In the genomic region with DNA sequence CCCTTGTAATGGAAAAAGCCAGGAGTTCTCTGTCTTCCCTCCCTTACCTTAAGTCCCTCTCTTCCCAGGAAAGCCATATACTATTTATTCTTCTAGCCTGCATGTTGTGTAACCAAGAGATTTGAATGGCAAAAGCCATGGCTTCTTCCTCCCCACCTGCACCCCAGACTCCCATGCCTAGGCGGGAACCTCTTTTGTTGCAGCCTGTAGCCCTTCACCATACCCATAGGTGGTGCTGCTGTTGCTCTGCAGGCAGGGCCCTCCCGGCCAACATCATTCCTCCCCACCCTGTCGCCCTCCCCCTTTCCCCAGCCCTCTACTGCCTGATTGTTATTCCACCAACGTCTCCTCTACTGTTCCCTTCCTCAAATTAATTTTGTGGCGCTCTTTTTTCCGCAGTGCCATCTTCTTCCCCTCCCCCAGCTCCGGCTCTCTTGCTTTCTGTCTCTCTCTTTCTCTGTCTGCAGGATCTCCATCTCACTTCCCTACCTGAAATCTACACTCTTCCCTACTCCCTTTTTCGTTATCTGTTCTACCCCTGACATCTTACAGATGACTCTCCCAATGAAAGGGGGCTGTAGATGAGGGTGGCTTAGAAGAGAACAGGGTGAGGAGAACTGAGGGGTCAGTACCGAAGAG, we compare ENCODE assay signal across 9 cellular contexts. TPM values are rescaled to one million over a fixed set of nuclear protein-coding genes. Genes with fewer than 3 reads are reported as not detected.
DNase-seq lines count a peak whose midpoint lies in the region; ATAC-seq and TF ChIP-seq lines count a peak whose summit lies in the region.
"Had no signal": no experiment of that assay in that cellular context is flagged by ENCODE, and none has a peak within 500 bp of the region (broad histone marks: within the 10 kb centered on the region; RNA-seq: fewer than 3 reads in every experiment).

No MANE protein-coding gene starts in this region.

- peak overlapping the region; percentile 21 for H3K27ac ChIP-seq in ectodermal cell (ENCODE audit: insufficient read depth, low read depth, low read length, poor library complexity, severe bottlenecking)
- H3K27ac ChIP-seq: thoracic aorta had no signal

- 18 to 22% methylated on average over 8 to 9 of the region's 9 CpGs for WGBS in ectodermal cell, 2 experiments

- DNase-seq in BE2C (peak; percentile 76), GM13977 (ENCODE audit: low spot score) (peak; percentile 18), NCI-H69 (lab: John Stamatoyannopoulos, UW) (peak; percentile 91), sciatic nerve (ENCODE audit: low spot score) (no peak), RKO (ENCODE audit: low spot score) (no peak)

- in situ Hi-C loops in GM13977 (cut with MboI; ENCODE audit: low pct_unique_long_range_greater_than_20kb, low sequenced_read_pairs, unreplicated experiment): loop anchor here (10.0 kb wide), 1 partner anchor 61 kb away; no protein-coding TSS in a partner anchor

- no peaks in the 10 kb centered on the region for H3K9me3 ChIP-seq in BE2C
- H3K9me3 ChIP-seq in ectodermal cell (ENCODE audit: control insufficient read depth, low read length): no peaks in the 10 kb centered on the region
- H3K9me3 ChIP-seq: thoracic aorta had no signal

- H3K4me1 ChIP-seq in BE2C (no peaks in the 10 kb centered on the region), ectodermal cell (ENCODE audit: control insufficient read depth, insufficient read depth, low read length) (peaks cover 46% of the 10 kb centered on the region)

- H3K27me3 ChIP-seq in BE2C (no peaks in the 10 kb centered on the region), ectodermal cell (ENCODE audit: control insufficient read depth, insufficient read depth, low read length, poor library complexity, severe bottlenecking) (no peaks in the 10 kb centered on the region)

- peak; percentile 90 for TF ChIP-seq CTCF in BE2C (IDR thresholded peaks at IDR 0.05; ENCODE audit: low read depth, low read length)
- TF ChIP-seq CTCF in GM13977 (IDR thresholded peaks at IDR 0.05; ENCODE audit: extremely low read depth, insufficient read depth, missing control alignments): peak; percentile 58

- H3K4me3 ChIP-seq in BE2C (ENCODE audit: low read depth, low read length) (no peak overlapping the region), ectodermal cell (ENCODE audit: insufficient read depth, low read depth, low read length) (no peak overlapping the region)
- H3K4me3 ChIP-seq: thoracic aorta had no signal

- H3K36me3 ChIP-seq in BE2C: peaks cover 14% of the 10 kb centered on the region
- H3K36me3 ChIP-seq in ectodermal cell (ENCODE audit: control insufficient read depth, insufficient read depth, low read length): no peaks in the 10 kb centered on the region
- H3K36me3 ChIP-seq: thoracic aorta had no signal

- intact Hi-C loops in sciatic nerve (cut with DNase I): loop anchor here (5.0 kb wide), 1 partner anchor 79 kb away; no protein-coding TSS in a partner anchor

- ATAC-seq in sciatic nerve (peak; percentile 52), HG03432 (IDR thresholded peaks at IDR 0.05; ENCODE audit: unreplicated experiment) (no peak), GM19328 (IDR thresholded peaks at IDR 0.05; ENCODE audit: unreplicated experiment) (no peak)

RNA-seq across cellular contexts. Expression of a gene that starts 13.8 kb away (rescaled TPM):
- polyA plus RNA-seq in BE2C (2012; ENCODE audit: insufficient read depth, insufficient read length, low read depth): 115 TPM
- polyA plus RNA-seq in ectodermal cell (2013, experiment 1 of 4): 54.9 TPM
- polyA plus RNA-seq in ectodermal cell (2013, experiment 2 of 4): 53.1 TPM
- polyA plus RNA-seq in ectodermal cell (2013, experiment 3 of 4): 46.4 TPM
- polyA plus RNA-seq in ectodermal cell (2013, experiment 4 of 4): 51.8 TPM
- 41.1 TPM for total RNA-seq in sciatic nerve

RNA-seq across cellular contexts. Expression of a gene that starts 47.9 kb away (rescaled TPM):
- polyA plus RNA-seq in BE2C (2012; ENCODE audit: insufficient read depth, insufficient read length, low read depth): 0.32 TPM
- polyA plus RNA-seq in ectodermal cell (2013, experiment 1 of 4): 0.46 TPM
- polyA plus RNA-seq in ectodermal cell (2013, experiment 2 of 4): 0.44 TPM
- polyA plus RNA-seq in ectodermal cell (2013, experiment 3 of 4): 0.32 TPM
- polyA plus RNA-seq in ectodermal cell (2013, experiment 4 of 4): 0.57 TPM
- total RNA-seq in sciatic nerve: 0.18 TPM

Comparison
In these comparisons a context has a peak if more than half of its experiments do, and no peak if none do; other contexts are left out.
1. DNase-seq: peak in BE2C (single experiment), GM13977 (single experiment) and NCI-H69 (single experiment); none in sciatic nerve (single experiment) and RKO (single experiment).